ENCODE assay signal across 9 cellular contexts in the genomic region with DNA sequence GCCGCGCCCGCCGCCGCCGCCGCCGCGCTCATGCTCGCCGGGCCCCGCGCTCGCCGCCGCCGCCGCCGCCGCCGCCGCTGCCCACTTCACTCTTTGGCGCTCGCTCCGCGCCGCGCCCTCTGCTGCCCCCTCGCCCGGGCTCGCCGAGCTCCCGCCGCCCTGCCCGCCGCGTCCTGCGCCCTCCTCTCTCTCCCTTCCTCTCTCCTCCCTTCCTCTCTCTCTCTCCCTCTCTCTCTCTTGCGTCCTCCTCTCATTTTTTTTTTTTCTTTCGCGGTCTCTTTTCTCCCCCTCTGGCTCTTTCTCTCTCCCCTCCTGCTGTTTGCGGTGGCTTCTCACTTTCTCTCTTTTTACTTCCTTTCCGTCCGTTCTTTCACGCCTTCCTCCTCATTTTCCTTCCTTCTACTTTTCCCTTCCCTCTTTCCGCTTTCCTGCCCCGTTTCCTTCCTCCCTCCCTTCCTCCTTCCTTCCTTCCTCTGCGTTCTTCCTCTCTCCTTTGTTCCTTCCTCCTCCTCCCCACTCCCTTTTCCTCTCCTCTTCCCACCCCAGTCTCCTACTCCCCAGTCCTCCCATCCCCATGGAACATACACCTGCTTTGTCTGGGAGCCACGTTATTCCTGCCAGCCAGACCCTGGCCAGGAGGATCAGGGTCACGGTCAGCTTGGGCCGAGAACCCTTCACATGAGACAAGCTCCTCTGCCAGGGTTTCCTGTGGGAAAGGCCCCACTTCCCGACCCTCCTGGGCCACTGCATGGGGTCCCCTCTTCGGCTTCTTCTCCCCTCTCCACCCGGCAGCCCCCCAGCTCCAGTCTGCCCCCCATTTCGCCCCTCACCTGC. TPM values are rescaled to one million over a fixed set of nuclear protein-coding genes. Genes with fewer than 3 reads are reported as not detected.
DNase-seq lines count a peak whose midpoint lies in the region; ATAC-seq and TF ChIP-seq lines count a peak whose summit lies in the region.
"Had no signal": no experiment of that assay in that cellular context is flagged by ENCODE, and none has a peak within 500 bp of the region (broad histone marks: within the 10 kb centered on the region; RNA-seq: fewer than 3 reads in every experiment).

No MANE protein-coding gene starts in this region.

- TF ChIP-seq CTCF in dorsolateral prefrontal cortex (IDR thresholded peaks at IDR 0.05 in 54 of 56, conservative IDR thresholded peaks at IDR 0.05 in 2 of 56; ENCODE audit: low read depth in 1 of 56, partially characterized antibody in 56 of 56), result no peak

- TF ChIP-seq POLR2A in GM18505 (IDR thresholded peaks at IDR 0.05; ENCODE audit: borderline replicate concordance, extremely low read depth, insufficient read depth, insufficient read length), result no peak

- peaks cover 21% of the 10 kb centered on the region for H3K4me1 ChIP-seq in neuron (ENCODE audit: insufficient read depth, low read length)

- H3K9me3 ChIP-seq in neuron (ENCODE audit: low read length), result no peaks in the 10 kb centered on the region
- H3K9me3 ChIP-seq: SJSA1 had no signal

- H3K27me3 ChIP-seq in dorsolateral prefrontal cortex (peaks cover 0 to 45% (median 13%) of the 10 kb centered on the region in 45 donors), neuron (ENCODE audit: insufficient read depth, low read length) (peaks cover 18% of the 10 kb centered on the region)

- peak overlapping the region in 51 of 59 donors; percentile 4 to 62 (median 44) for H3K4me3 ChIP-seq in dorsolateral prefrontal cortex
- H3K4me3 ChIP-seq in neuron (ENCODE audit: low read length), result peak overlapping the region; percentile 32

- H2AFZ ChIP-seq in neuron (ENCODE audit: low read depth, low read length), result no peak overlapping the region

- DNase-seq in COR-L47 (lab: John Stamatoyannopoulos, UW), result peak; percentile 45
- peak; percentile 32 for DNase-seq in NCI-H1105 treated with DMSO at 0.1 percent for 48 hours (lab: John Stamatoyannopoulos, UW)
- DNase-seq in dorsolateral prefrontal cortex, result no peak
- no peak for DNase-seq in activated gamma-delta T cell treated with Interleukin-2 at 50 U/mL for 16 hours

- ATAC-seq in HG03196 (IDR thresholded peaks at IDR 0.05; ENCODE audit: unreplicated experiment) (no peak), HG03045 (IDR thresholded peaks at IDR 0.05; ENCODE audit: unreplicated experiment) (no peak), GM18505 (IDR thresholded peaks at IDR 0.05; ENCODE audit: unreplicated experiment) (no peak)

- intact Hi-C loops in dorsolateral prefrontal cortex (cut with DNase I), result loop anchor here in 1 of 2 donors (10.0 kb wide), 1 partner anchor 293 kb away; no protein-coding TSS in a partner anchor

- no peaks in the 10 kb centered on the region for H3K36me3 ChIP-seq in neuron (ENCODE audit: insufficient read depth, low read length)
- H3K36me3 ChIP-seq: SJSA1 had no signal

- peak overlapping the region in 1 of 59 donors; percentile 46 for H3K27ac ChIP-seq in dorsolateral prefrontal cortex
- H3K27ac ChIP-seq: SJSA1 had no signal

RNA-seq across cellular contexts. Expression of a gene that starts 19.3 kb away (rescaled TPM):
- 10 to 100 TPM; 11.9 to 65.7 (median 41.1) TPM for total RNA-seq in dorsolateral prefrontal cortex

Comparison
In these comparisons a context has a peak if more than half of its experiments do, and no peak if none do; other contexts are left out.
1. DNase-seq: peak in COR-L47 (single experiment) and NCI-H1105 treated with DMSO at 0.1 percent for 48 hours (single experiment); none in dorsolateral prefrontal cortex (0 of 10) and activated gamma-delta T cell treated with Interleukin-2 at 50 U/mL for 16 hours (single experiment).